14 cellular contexts compared by ENCODE assay signal in the genomic region with DNA sequence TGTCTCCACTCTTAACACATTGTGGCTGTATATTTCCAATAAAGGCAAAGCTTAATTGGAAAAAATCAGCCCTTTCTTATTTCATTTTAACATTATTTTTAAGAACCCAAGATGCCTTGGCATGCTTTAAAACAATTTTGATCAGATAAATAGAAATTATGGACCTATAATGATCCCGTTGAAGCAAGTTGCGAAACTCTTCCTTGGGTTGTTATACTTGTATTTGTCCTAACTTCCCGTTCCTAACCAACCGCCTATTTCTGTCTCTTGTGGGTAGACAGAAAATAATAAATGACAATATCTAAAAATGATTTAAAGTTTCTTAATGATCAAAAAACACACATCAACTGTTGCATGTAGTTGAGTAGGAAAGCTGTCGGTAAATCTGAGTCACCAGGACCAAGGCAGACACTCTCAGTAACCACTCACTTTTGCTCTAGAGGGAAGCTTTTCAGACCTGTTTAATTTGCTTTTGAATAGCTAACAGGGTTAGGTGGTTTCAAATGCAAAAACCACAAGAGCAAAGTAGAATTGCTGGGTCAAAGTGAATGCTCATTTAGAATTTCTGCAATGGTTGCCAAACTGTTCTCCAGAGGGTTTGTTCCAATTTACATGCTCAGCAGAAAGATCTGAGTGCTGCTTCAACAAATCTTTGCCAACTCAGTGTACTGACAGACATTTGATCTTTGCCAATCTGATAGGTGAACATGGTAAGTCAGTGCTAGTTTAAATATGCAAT. TPM values are rescaled to one million over a fixed set of nuclear protein-coding genes. Genes with fewer than 3 reads are reported as not detected.
DNase-seq lines count a peak whose midpoint lies in the region; ATAC-seq, FAIRE-seq and TF ChIP-seq lines count a peak whose summit lies in the region.
"Had no signal": no experiment of that assay in that cellular context is flagged by ENCODE, and none has a peak within 500 bp of the region (broad histone marks: within the 10 kb centered on the region; RNA-seq: fewer than 3 reads in every experiment).

No MANE protein-coding gene starts in this region.

- no peak for ATAC-seq in Right ventricle myocardium superior (ENCODE audit: poor library complexity)
- ATAC-seq: body of pancreas; natural killer cell treated with Interleukin-12 subunit alpha and Interleukin-12 subunit beta and Interleukin-15 and Interleukin-18, amount 100 ng/mL, for 72 hours had no signal

- intact Hi-C loops in Right ventricle myocardium superior (cut with DNase I) = no loop called here

- TF ChIP-seq CTCF in fibroblast of mammary gland (conservative IDR thresholded peaks at IDR 0.05; ENCODE audit: control insufficient read depth, insufficient read depth, low read depth, low read length) = no peak

- H3K4me3 ChIP-seq in fibroblast of mammary gland (ENCODE audit: control insufficient read depth, low read depth, low read length) = no peak overlapping the region
- H3K4me3 ChIP-seq: BLaER1, body of pancreas, SJCRH30 had no signal

- TF ChIP-seq POLR2A in GM12892 (IDR thresholded peaks at IDR 0.05; ENCODE audit: low read depth, low read length) = no peak

- FAIRE-seq in GM12892 (lab: Jason Lieb, UNC) = no peak
- FAIRE-seq in urothelium cell line (lab: Jason Lieb, UNC) = no peak

- peak; percentile 27 for DNase-seq in stimulated activated CD4-positive, alpha-beta T cell treated with anti-CD3 and anti-CD28 coated beads, Interleukin-15, amount 100 ng/mL, for 24 hours
- no peak for DNase-seq in stimulated activated CD4-positive, alpha-beta T cell treated with anti-CD3 and anti-CD28 coated beads, Interleukin-12 subunit alpha, Interleukin-12 subunit beta, amount 100 ng/mL, for 4 hours
- DNase-seq in NOMO-1 treated with dmso at 0.1 percent for 144 hours (lab: John Stamatoyannopoulos, UW; ENCODE audit: unreplicated experiment) = peak; percentile 85
- peak; percentile 2 for DNase-seq in fibroblast of mammary gland (ENCODE audit: low read depth)
- no peak for DNase-seq in GM12892 (ENCODE audit: insufficient read length)
- DNase-seq in Right ventricle myocardium superior = no peak
- DNase-seq in urothelium cell line (ENCODE audit: low spot score) = no peak
- no peak for DNase-seq in HK-2 (ENCODE audit: unreplicated experiment)
- DNase-seq: body of pancreas, NCI-H1930, SJCRH30 had no signal

RNA-seq across cellular contexts. Expression of gene KCNK5, which starts 34.2 kb away (rescaled TPM):
- polyA plus RNA-seq in GM12892 (2012; ENCODE audit: missing spikeins) = 2.5 TPM
- 0.65 TPM for total RNA-seq in Right ventricle myocardium superior

RNA-seq across cellular contexts. Expression of gene KCNK17, which starts 50.8 kb away (rescaled TPM):
- not detected for polyA plus RNA-seq in GM12892 (2012; ENCODE audit: missing spikeins)
- not detected for total RNA-seq in Right ventricle myocardium superior
- total RNA-seq: natural killer cell treated with Interleukin-12 subunit alpha and Interleukin-12 subunit beta and Interleukin-15 and Interleukin-18, amount 100 ng/mL, for 72 hours; SJCRH30 had no signal

RNA-seq across cellular contexts. Expression of gene KCNK16, which starts 59.0 kb away (rescaled TPM):
- polyA plus RNA-seq in GM12892 (2012; ENCODE audit: missing spikeins) = not detected
- not detected for total RNA-seq in Right ventricle myocardium superior
- total RNA-seq: natural killer cell treated with Interleukin-12 subunit alpha and Interleukin-12 subunit beta and Interleukin-15 and Interleukin-18, amount 100 ng/mL, for 72 hours; SJCRH30; skeletal muscle tissue had no signal

Comparison
In these comparisons a context has a peak if more than half of its experiments do, and no peak if none do; other contexts are left out.
1. DNase-seq: peak in stimulated activated CD4-positive, alpha-beta T cell treated with anti-CD3 and anti-CD28 coated beads, Interleukin-15, amount 100 ng/mL, for 24 hours (single experiment), NOMO-1 treated with dmso at 0.1 percent for 144 hours (single experiment) and fibroblast of mammary gland (single experiment); none in stimulated activated CD4-positive, alpha-beta T cell treated with anti-CD3 and anti-CD28 coated beads, Interleukin-12 subunit alpha, Interleukin-12 subunit beta, amount 100 ng/mL, for 4 hours (single experiment), GM12892 (single experiment), Right ventricle myocardium superior (single experiment), urothelium cell line (single experiment) and HK-2 (single experiment).